10 cellular contexts compared by ENCODE assay signal in the genomic region with DNA sequence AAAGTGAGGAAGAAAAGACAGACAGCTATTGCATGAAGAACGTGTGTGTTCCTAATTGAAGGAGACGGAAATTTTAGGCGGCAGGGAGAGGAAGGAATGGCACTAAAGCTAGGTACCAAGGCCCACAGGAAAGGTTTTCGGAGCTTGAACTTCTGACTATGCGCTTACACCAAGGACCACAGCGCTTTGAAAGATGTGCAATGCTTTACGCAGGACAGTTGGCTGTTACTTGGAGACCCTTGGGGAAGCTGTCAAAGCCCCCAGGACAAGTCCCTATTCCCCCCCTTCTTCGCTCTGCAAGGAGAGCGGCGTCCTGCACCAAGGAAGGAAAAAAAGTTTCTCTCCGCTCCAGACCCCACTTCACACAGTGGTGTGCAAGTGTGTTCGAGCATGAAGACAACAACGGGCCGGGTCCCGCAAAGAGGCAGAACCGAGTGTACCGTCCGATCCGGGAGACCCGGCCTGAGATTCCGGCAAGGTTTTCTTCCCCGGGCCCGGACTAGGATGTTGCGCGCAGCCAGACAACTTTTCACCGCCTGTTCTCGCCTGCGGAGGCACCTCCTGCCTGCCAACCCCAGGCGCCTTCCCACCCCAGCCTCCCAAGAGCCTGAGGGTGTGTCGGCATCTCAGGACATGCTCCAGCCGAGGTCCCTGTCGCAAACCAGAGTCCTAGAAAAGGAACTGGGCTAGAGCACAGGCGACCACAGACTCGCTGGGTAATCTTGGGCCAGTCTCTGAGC. TPM values are rescaled to one million over a fixed set of nuclear protein-coding genes. Genes with fewer than 3 reads are reported as not detected.
DNase-seq lines count a peak whose midpoint lies in the region; ATAC-seq and TF ChIP-seq lines count a peak whose summit lies in the region.
"Had no signal": no experiment of that assay in that cellular context is flagged by ENCODE, and none has a peak within 500 bp of the region (broad histone marks: within the 10 kb centered on the region; RNA-seq: fewer than 3 reads in every experiment).

No MANE protein-coding gene starts in this region.

- TF ChIP-seq CTCF in fibroblast of villous mesenchyme (IDR thresholded peaks at IDR 0.05; ENCODE audit: insufficient read depth, low read depth, low read length) (no peak), thoracic aorta (IDR thresholded peaks at IDR 0.05) (no peak), RWPE1 (conservative IDR thresholded peaks at IDR 0.05; ENCODE audit: low read depth) (no peak), GM13976 (IDR thresholded peaks at IDR 0.05; ENCODE audit: borderline replicate concordance, control extremely low read depth, extremely low read depth, insufficient read depth, missing control alignments) (no peak)

- ATAC-seq in thoracic aorta (ENCODE audit: insufficient number of reproducible peaks, low FRiP score, low read depth) (no peak), HG03108 (IDR thresholded peaks at IDR 0.05; ENCODE audit: unreplicated experiment) (no peak)
- ATAC-seq: stimulated activated naive B cell treated with anti-CD40 and anti-IgM and Interleukin-4, amounts not matched to agents 10 μg/mL and 1 μg/mL and 100 μg/mL, for 72 hours had no signal

- CTCF ChIA-PET in RWPE1 (lab: Yijun Ruan, JAX), result no interaction called here

- in situ Hi-C loops in GM13976 (cut with MboI; ENCODE audit: low sequenced_read_pairs, unreplicated experiment), result no loop called here

- H3K27me3 ChIP-seq in adipocyte (replicated peaks; ENCODE audit: control insufficient read depth, insufficient read depth, low read length) (peaks cover 33% of the 10 kb centered on the region), thoracic aorta (replicated peaks; ENCODE audit: insufficient read depth) (no peaks in the 10 kb centered on the region)

- H3K36me3 ChIP-seq in adipocyte (ENCODE audit: control insufficient read depth, insufficient read depth, low read length, severe bottlenecking) (no peaks in the 10 kb centered on the region), mesodermal cell (ENCODE audit: control insufficient read depth, insufficient read depth, low read length) (peaks cover 18% of the 10 kb centered on the region), thoracic aorta (no peaks in the 10 kb centered on the region)

- DNase-seq in adipocyte (ENCODE audit: low read depth) (no peak), fibroblast of villous mesenchyme (ENCODE audit: low read depth) (no peak), thoracic aorta (ENCODE audit: low spot score) (no peak), RWPE1 (ENCODE audit: low spot score) (no peak), GM13976 (ENCODE audit: low spot score) (no peak)
- DNase-seq in activated CD8-positive, alpha-beta memory T cell treated with anti-CD3 and anti-CD28 coated beads, Interleukin-2, amount 50 U/mL, for 48 hours, result no peak
- DNase-seq: erythroblast; stimulated activated naive B cell treated with anti-CD40 and anti-IgM and Interleukin-4, amounts not matched to agents 10 μg/mL and 1 μg/mL and 100 μg/mL, for 72 hours had no signal

- 4 to 6% methylated on average over 23 to 30 of the region's 34 CpGs for WGBS in mesodermal cell (ENCODE audit: insufficient coverage in 2 of 2), 2 experiments

- peaks cover 3% of the 10 kb centered on the region for H3K4me1 ChIP-seq in adipocyte (ENCODE audit: control insufficient read depth, insufficient read depth, low read length)
- peaks cover 10% of the 10 kb centered on the region for H3K4me1 ChIP-seq in mesodermal cell (ENCODE audit: control insufficient read depth, insufficient read depth, low read length, poor library complexity, severe bottlenecking)
- peaks cover 0 to 15% of the 10 kb centered on the region in 2 donors for H3K4me1 ChIP-seq in thoracic aorta (ENCODE audit: control insufficient read depth in 1 of 2, low read depth in 2 of 2)

- H3K4me3 ChIP-seq in adipocyte (ENCODE audit: low read length) (peak overlapping the region; percentile 73), fibroblast of villous mesenchyme (ENCODE audit: low read depth, low read length) (peak overlapping the region; percentile 59), mesodermal cell (ENCODE audit: extremely low read depth, insufficient read depth, low read length, poor library complexity, severe bottlenecking) (peak overlapping the region; percentile 92), thoracic aorta (peak overlapping the region; percentile 71)

- no peak overlapping the region for H3K9ac ChIP-seq in adipocyte (ENCODE audit: low read length)

- H3K9me3 ChIP-seq in adipocyte (ENCODE audit: control insufficient read depth, low read length) (peaks cover 5% of the 10 kb centered on the region), mesodermal cell (ENCODE audit: control insufficient read depth, low read length) (no peaks in the 10 kb centered on the region), thoracic aorta (no peaks in the 10 kb centered on the region)

- POLR2A ChIA-PET in RWPE1 (lab: Yijun Ruan, JAX; ENCODE audit: low non-redundant PET), result no interaction called here

- H3K27ac ChIP-seq in mesodermal cell (ENCODE audit: low read depth, low read length, severe bottlenecking) (peak overlapping the region; percentile 44), thoracic aorta (no peak overlapping the region), RWPE1 (no peak overlapping the region)

RNA-seq across cellular contexts. Expression of a gene that starts 0.9 kb away (rescaled TPM):
- 0.86 and 1.9 TPM in 2 replicates for total RNA-seq in fibroblast of villous mesenchyme
- 365 TPM for polyA plus RNA-seq in mesodermal cell (2013, experiment 1 of 2)
- 313 TPM for polyA plus RNA-seq in mesodermal cell (2013, experiment 2 of 2)
- total RNA-seq in thoracic aorta, result 10 to 100 TPM; 10.0 to 27.1 TPM
